10 cellular contexts compared by ENCODE assay signal in genomic region chr5:169629847-169630548, GRCh38. TPM values are rescaled to one million over a fixed set of nuclear protein-coding genes. Genes with fewer than 3 reads are reported as not detected.
DNase-seq lines count a peak whose midpoint lies in the region; TF ChIP-seq lines count a peak whose summit lies in the region.
"Had no signal": no experiment of that assay in that cellular context is flagged by ENCODE, and none has a peak within 500 bp of the region (broad histone marks: within the 10 kb centered on the region; RNA-seq: fewer than 3 reads in every experiment).

No MANE protein-coding gene starts in this region.

- H3K4me3 ChIP-seq in astrocyte of the cerebellum (ENCODE audit: low read depth, low read length) (no peak overlapping the region), H7 (ENCODE audit: insufficient read depth, low read depth, low read length) (no peak overlapping the region)

- in situ Hi-C loops in astrocyte of the cerebellum (cut with HindIII; ENCODE audit: low sequenced_read_pairs): no loop called here

- peak; percentile 90 for DNase-seq in ELR (ENCODE audit: low read depth)
- DNase-seq in HT1080 (ENCODE audit: low read depth): peak; percentile 85
- peak; percentile 57 for DNase-seq in astrocyte of the cerebellum (ENCODE audit: low read depth)
- DNase-seq in mucosa of gallbladder (ENCODE audit: low spot score): peak; percentile 19
- no peak for DNase-seq in stimulated activated CD4-positive, alpha-beta T cell treated with anti-CD3 and anti-CD28 coated beads, Interleukin-2, amount 100 ng/mL, for 24 hours
- DNase-seq in NCI-H187 (lab: John Stamatoyannopoulos, UW): no peak
- DNase-seq in H7: no peak
- no peak for DNase-seq in stimulated activated naive CD4-positive, alpha-beta T cell (lab: John Stamatoyannopoulos, UW)
- DNase-seq: NCI-H526 treated with DMSO at 0.1 percent for 48 hours, retina had no signal

- H3K36me3 ChIP-seq in H7 (replicated peaks; ENCODE audit: control insufficient read depth, insufficient read depth, low read length): no peaks in the 10 kb centered on the region

- no peaks in the 10 kb centered on the region for H3K27me3 ChIP-seq in H7 (ENCODE audit: control insufficient read depth, insufficient read depth, low read length)

- TF ChIP-seq CTCF in astrocyte of the cerebellum (IDR thresholded peaks at IDR 0.05; ENCODE audit: low read depth, low read length, missing control alignments): no peak

RNA-seq across cellular contexts. Expression of gene DOCK2, which starts 7.1 kb away (rescaled TPM):
- total RNA-seq in HT1080 (2014; rRNA removed; shearing (Covaris generic)): 2.1 and 2.9 TPM in 2 replicates
- polyA plus RNA-seq in HT1080 (2015; cell fraction: cytosol; rRNA removed): 0.40 and 0.72 TPM in 2 replicates
- polyA plus RNA-seq in HT1080 (2015; cell fraction: nucleus; rRNA removed): 1.7 and 4.5 TPM in 2 replicates
- 21.6 TPM for total RNA-seq in mucosa of gallbladder
- total RNA-seq in H7 (2014; rRNA removed; shearing (Covaris generic)): 2.6 and 3.3 TPM in 2 replicates

RNA-seq across cellular contexts. Expression of gene SPDL1, which starts 46.4 kb away (rescaled TPM):
- 38.6 and 40.7 TPM in 2 replicates for total RNA-seq in HT1080 (2014; rRNA removed; shearing (Covaris generic))
- polyA plus RNA-seq in HT1080 (2015; cell fraction: cytosol; rRNA removed): 40.5 and 52.5 TPM in 2 replicates
- polyA plus RNA-seq in HT1080 (2015; cell fraction: nucleus; rRNA removed): 92.0 and 100 TPM in 2 replicates
- total RNA-seq in mucosa of gallbladder: 4.6 TPM
- 31.2 and 43.1 TPM in 2 replicates for total RNA-seq in H7 (2014; rRNA removed; shearing (Covaris generic))

Comparison
In these comparisons a context has a peak if more than half of its experiments do, and no peak if none do; other contexts are left out.
1. DNase-seq: peak in ELR (single experiment), HT1080 (single experiment), astrocyte of the cerebellum (single experiment) and mucosa of gallbladder (single experiment); none in stimulated activated CD4-positive, alpha-beta T cell treated with anti-CD3 and anti-CD28 coated beads, Interleukin-2, amount 100 ng/mL, for 24 hours (0 of 2), NCI-H187 (0 of 2), H7 (single experiment) and stimulated activated naive CD4-positive, alpha-beta T cell (0 of 6).